In genomic region chr13:36051082-36051481, GRCh38 we compare ENCODE assay signal across 24 cellular contexts.
"Had no signal": no experiment of that assay in that cellular context is flagged by ENCODE, and none has a peak within 500 bp of the region (broad histone marks: within the 10 kb centered on the region; RNA-seq: fewer than 3 reads in every experiment).

No MANE protein-coding gene starts in this region.

- H3K4me3 Mint-ChIP-seq: activated CD8-positive, alpha-beta T cell treated with anti-CD3 and anti-CD28 coated beads, Interleukin-2, amount 10 ng/mL, durations not matched to agents 7 days and 5 days; activated naive CD4-positive, alpha-beta T cell treated with anti-CD3 and anti-CD28 coated beads, Interleukin-2, amount 50 U/mL, for 24 hours; naive thymus-derived CD4-positive, alpha-beta T cell; neural progenitor cell; T-cell; T-helper 2 cell treated with Interferon-gamma antibody and Interleukin-4, amounts not matched to agents 5 μg/mL and 100 μg/mL, for 36 hours had no signal

- H3K36me3 ChIP-seq: brain microvascular endothelial cell, left lung, neural progenitor cell, right lobe of liver, upper lobe of right lung, WERI-Rb-1 had no signal

- H3K4me3 ChIP-seq: left lung, lung, neural progenitor cell, right lobe of liver, upper lobe of right lung had no signal

- H3K9me3 Mint-ChIP-seq: neural progenitor cell had no signal

- H3K27ac ChIP-seq: brain microvascular endothelial cell, left lung, neural progenitor cell, right lobe of liver, upper lobe of right lung, WERI-Rb-1 had no signal

- H3K36me3 Mint-ChIP-seq: activated naive CD4-positive, alpha-beta T cell treated with anti-CD3 and anti-CD28 coated beads, Interleukin-2, amount 50 U/mL, for 24 hours; naive thymus-derived CD4-positive, alpha-beta T cell; neural progenitor cell; T-cell had no signal

- DNase-seq: activated CD4-positive, alpha-beta T cell treated with anti-CD3 and anti-CD28 coated beads, Interleukin-2, amount 50 U/mL, for 1 hour; activated CD4-positive, CD25-positive, alpha-beta regulatory T cell treated with anti-CD3 and anti-CD28 coated beads, Interleukin-2, amount 50 U/mL, for 72 hours; activated CD8-positive, alpha-beta T cell treated with anti-CD3 and anti-CD28 coated beads, Interleukin-2, amount 10 ng/mL, durations not matched to agents 7 days and 5 days; activated gamma-delta T cell treated with Interleukin-2 at 50 U/mL for 16 hours; activated T-cell treated with anti-CD3 and anti-CD28 coated beads, Interleukin-2, amount 50 U/mL, for 1 hour; aorta; brain microvascular endothelial cell; caudate nucleus; effector memory CD4-positive, alpha-beta T cell; kidney glomerular epithelial cell; left lung; naive thymus-derived CD4-positive, alpha-beta T cell; posterior cingulate gyrus; right lobe of liver; stimulated activated CD4-positive, alpha-beta T cell treated with anti-CD3 and anti-CD28 coated beads, Interleukin-2, amount 100 ng/mL, for 48 hours; stimulated activated CD8-positive, alpha-beta memory T cell treated with anti-CD3 and anti-CD28 coated beads, Interleukin-4, amount 100 ng/mL, for 48 hours; stimulated activated naive CD4-positive, alpha-beta T cell; T-cell; upper lobe of right lung; WERI-Rb-1 had no signal

- H3K27ac Mint-ChIP-seq: activated CD8-positive, alpha-beta T cell treated with anti-CD3 and anti-CD28 coated beads, Interleukin-2, amount 10 ng/mL, durations not matched to agents 7 days and 5 days; activated naive CD4-positive, alpha-beta T cell treated with anti-CD3 and anti-CD28 coated beads, Interleukin-2, amount 50 U/mL, for 24 hours; naive thymus-derived CD4-positive, alpha-beta T cell; T-cell; T-helper 2 cell treated with Interferon-gamma antibody and Interleukin-4, amounts not matched to agents 5 μg/mL and 100 μg/mL, for 36 hours had no signal

- H3K27me3 Mint-ChIP-seq: activated naive CD4-positive, alpha-beta T cell treated with anti-CD3 and anti-CD28 coated beads, Interleukin-2, amount 50 U/mL, for 24 hours; naive thymus-derived CD4-positive, alpha-beta T cell; T-cell had no signal

- H3K4me1 ChIP-seq: left lung, right lobe of liver, upper lobe of right lung had no signal

- H2AFZ ChIP-seq: neural progenitor cell had no signal

- H3K9me3 ChIP-seq: left lung, right lobe of liver, upper lobe of right lung had no signal

- ATAC-seq: activated CD8-positive, alpha-beta T cell treated with anti-CD3 and anti-CD28 coated beads, Interleukin-2, amount 10 ng/mL, durations not matched to agents 7 days and 5 days; left lung; naive thymus-derived CD4-positive, alpha-beta T cell; right lobe of liver; T-cell; upper lobe of right lung had no signal

- H3K27me3 ChIP-seq: brain microvascular endothelial cell, left lung, neural progenitor cell, right lobe of liver, upper lobe of right lung had no signal

- H3K4me2 ChIP-seq: neural progenitor cell had no signal

- H3K9ac ChIP-seq: neural progenitor cell had no signal

- H3K4me1 Mint-ChIP-seq: activated naive CD4-positive, alpha-beta T cell treated with anti-CD3 and anti-CD28 coated beads, Interleukin-2, amount 50 U/mL, for 24 hours; naive thymus-derived CD4-positive, alpha-beta T cell; T-cell had no signal
